In genomic region chr14:61034416-61035100, GRCh38 we compare ENCODE assay signal across 8 cellular contexts. TPM values are rescaled to one million over a fixed set of nuclear protein-coding genes. Genes with fewer than 3 reads are reported as not detected.
DNase-seq lines count a peak whose midpoint lies in the region; ATAC-seq and TF ChIP-seq lines count a peak whose summit lies in the region.

No MANE protein-coding gene starts in this region.

- H4K5ac ChIP-seq in H9 (ENCODE audit: insufficient read length, low read depth, low read length), result no peak overlapping the region

- H3K4me1 ChIP-seq in H9 (ENCODE audit: insufficient read depth, low read length), result no peaks in the 10 kb centered on the region

- H2BK5ac ChIP-seq in H9 (ENCODE audit: insufficient read length, low read length), result no peak overlapping the region

- no peak overlapping the region for H2AK5ac ChIP-seq in H9 (ENCODE audit: insufficient read length, low read length)

- H3K18ac ChIP-seq in H9 (ENCODE audit: insufficient read length, low read depth, low read length), result no peak overlapping the region

- H3K23me2 ChIP-seq in H9 (ENCODE audit: insufficient read length, low read depth, low read length, poor library complexity, severe bottlenecking), result no peaks in the 10 kb centered on the region

- TF ChIP-seq CTCF in H9 (conservative IDR thresholded peaks at IDR 0.05), result no peak

- no peak overlapping the region for H3T11ph ChIP-seq in H9 (ENCODE audit: low read length)

- no peaks in the 10 kb centered on the region for H3K27me3 Mint-ChIP-seq in H9 (ENCODE audit: low read depth)
- H3K27me3 Mint-ChIP-seq in T-helper 17 cell, result no peaks in the 10 kb centered on the region

- H3K56ac ChIP-seq in H9 (ENCODE audit: insufficient read length, low read depth, low read length), result no peak overlapping the region

- H2BK120ac ChIP-seq in H9 (ENCODE audit: low read depth, low read length, poor library complexity, severe bottlenecking), result no peak overlapping the region

- no peak overlapping the region for H2BK15ac ChIP-seq in H9 (ENCODE audit: low read depth, low read length)

- ATAC-seq in HG02884 (IDR thresholded peaks at IDR 0.05; ENCODE audit: unreplicated experiment) (peak; percentile 88), T-helper 17 cell (no peak)

- H3K9me3 ChIP-seq in H9 (ENCODE audit: control insufficient read depth, low read depth, low read length) (no peaks in the 10 kb centered on the region), T-helper 17 cell (ENCODE audit: control insufficient read depth, low read length, poor library complexity, severe bottlenecking) (no peaks in the 10 kb centered on the region)

- no peak overlapping the region for H2BK20ac ChIP-seq in H9 (ENCODE audit: low read depth, low read length, poor library complexity, severe bottlenecking)

- no CpG with 5 or more reads among the region's 4 CpGs for WGBS in H9 (ENCODE audit: extremely low coverage, insufficient read length, low lambda C conversion rate)

- DNase-seq in SIG-M5 treated with dmso at 0.1 percent for 504 hours (lab: John Stamatoyannopoulos, UW; ENCODE audit: unreplicated experiment) (peak; percentile 62), SIG-M5 (lab: John Stamatoyannopoulos, UW) (no peak), NCI-H2029 treated with DMSO at 0.1 percent for 48 hours (lab: John Stamatoyannopoulos, UW) (peak; percentile 97), myocyte (ENCODE audit: low read depth) (peak; percentile 47), H9 (no peak), T-helper 17 cell (no peak)
- no peak for DNase-seq in stimulated activated CD4-positive, alpha-beta T cell treated with anti-CD3 and anti-CD28 coated beads, Interleukin-2, amount 100 ng/mL, for 48 hours

- no peak overlapping the region for H3K23ac ChIP-seq in H9 (ENCODE audit: insufficient read length, low read depth, low read length)

- no peaks in the 10 kb centered on the region for H3K36me3 Mint-ChIP-seq in H9 (ENCODE audit: insufficient read depth in 1 of 3, low read depth in 3 of 3)
- peaks cover 2% of the 10 kb centered on the region for H3K36me3 Mint-ChIP-seq in T-helper 17 cell (ENCODE audit: low read depth)

- no peaks in the 10 kb centered on the region for H3K79me2 ChIP-seq in H9 (ENCODE audit: insufficient read depth, low read length)

- H4K91ac ChIP-seq in H9 (ENCODE audit: insufficient read length, low read depth, low read length), result no peak overlapping the region

- H3K4me3 Mint-ChIP-seq in H9 (no peak overlapping the region), T-helper 17 cell (no peak overlapping the region)

- no peak overlapping the region for H3K14ac ChIP-seq in H9 (ENCODE audit: insufficient read depth, low read length)

- H3K27ac ChIP-seq in H9 (ENCODE audit: insufficient read length, low read depth, low read length), result no peak overlapping the region

- H3K9ac ChIP-seq in H9 (ENCODE audit: extremely low read depth, insufficient read length, low read length), result no peak overlapping the region

- H3K4me2 ChIP-seq in H9 (ENCODE audit: insufficient read depth, insufficient read length, low read length), result no peak overlapping the region

- no peaks in the 10 kb centered on the region for H3K4me1 Mint-ChIP-seq in H9
- H3K4me1 Mint-ChIP-seq in T-helper 17 cell, result peaks cover 7% of the 10 kb centered on the region

- no peak overlapping the region for H2AFZ ChIP-seq in H9 (ENCODE audit: low read length)

- no peaks in the 10 kb centered on the region for H3K79me1 ChIP-seq in H9 (ENCODE audit: insufficient read depth, low read depth, low read length, poor library complexity, severe bottlenecking)

- H2BK12ac ChIP-seq in H9 (ENCODE audit: insufficient read length, low read depth, low read length), result no peak overlapping the region

- no peak overlapping the region for H4K8ac ChIP-seq in H9 (replicated peaks; ENCODE audit: insufficient read length, low read depth, low read length)

- H3K27ac Mint-ChIP-seq in H9 (no peak overlapping the region), T-helper 17 cell (no peak overlapping the region)

- H3K4ac ChIP-seq in H9 (ENCODE audit: low read depth, low read length), result no peak overlapping the region

- H3K9me3 Mint-ChIP-seq in H9, result no peaks in the 10 kb centered on the region

- no peaks in the 10 kb centered on the region for H4K20me1 ChIP-seq in H9 (ENCODE audit: control insufficient read depth, insufficient read depth, insufficient read length)

- no peaks in the 10 kb centered on the region for H3K27me3 ChIP-seq in H9 (ENCODE audit: insufficient read depth, low read length)

RNA-seq across cellular contexts. Expression of gene SLC38A6, which starts 53.5 kb away (rescaled TPM):
- total RNA-seq in myocyte, result 60.1 and 71.5 TPM in 2 replicates
- 30.3 TPM for polyA plus RNA-seq in myocyte (2012)
- total RNA-seq in H9 (2021), result 6.0 and 7.2 TPM in 2 replicates
- total RNA-seq in T-helper 17 cell, result 10 to 100 TPM; 10.4 to 15.8 TPM

RNA-seq across cellular contexts. Expression of gene TRMT5, which starts 53.7 kb away (rescaled TPM):
- total RNA-seq in myocyte (15.6 and 24.5 TPM in 2 replicates), H9 (2021) (24.9 and 28.3 TPM in 2 replicates), T-helper 17 cell (1 to 10 TPM; 2.8 to 3.6 TPM)
- polyA plus RNA-seq in myocyte (2012), result 6.3 TPM

Comparison
In these comparisons a context has a peak if more than half of its experiments do, and no peak if none do; other contexts are left out.
1. DNase-seq: peak in SIG-M5 treated with dmso at 0.1 percent for 504 hours (single experiment), NCI-H2029 treated with DMSO at 0.1 percent for 48 hours (single experiment) and myocyte (single experiment); none in SIG-M5 (single experiment), H9 (single experiment), stimulated activated CD4-positive, alpha-beta T cell treated with anti-CD3 and anti-CD28 coated beads, Interleukin-2, amount 100 ng/mL, for 48 hours (0 of 2) and T-helper 17 cell (0 of 3).